In genomic region chr14:81886588-81886987, GRCh38 we compare ENCODE assay signal across 8 cellular contexts.
"Had no signal": no experiment of that assay in that cellular context is flagged by ENCODE, and none has a peak within 500 bp of the region (broad histone marks: within the 10 kb centered on the region; RNA-seq: fewer than 3 reads in every experiment).

No MANE protein-coding gene starts in this region.

- DNase-seq: GDM1, GF-D8 had no signal

- ATAC-seq: GM12878 had no signal

- FAIRE-seq: G401.6, GM12878, GM12891, GM12892, GM18507, GM19239 had no signal

- H3K4me3 ChIP-seq: GM12878 had no signal
